Comparison of ENCODE assay signal across 17 cellular contexts in the genomic region with DNA sequence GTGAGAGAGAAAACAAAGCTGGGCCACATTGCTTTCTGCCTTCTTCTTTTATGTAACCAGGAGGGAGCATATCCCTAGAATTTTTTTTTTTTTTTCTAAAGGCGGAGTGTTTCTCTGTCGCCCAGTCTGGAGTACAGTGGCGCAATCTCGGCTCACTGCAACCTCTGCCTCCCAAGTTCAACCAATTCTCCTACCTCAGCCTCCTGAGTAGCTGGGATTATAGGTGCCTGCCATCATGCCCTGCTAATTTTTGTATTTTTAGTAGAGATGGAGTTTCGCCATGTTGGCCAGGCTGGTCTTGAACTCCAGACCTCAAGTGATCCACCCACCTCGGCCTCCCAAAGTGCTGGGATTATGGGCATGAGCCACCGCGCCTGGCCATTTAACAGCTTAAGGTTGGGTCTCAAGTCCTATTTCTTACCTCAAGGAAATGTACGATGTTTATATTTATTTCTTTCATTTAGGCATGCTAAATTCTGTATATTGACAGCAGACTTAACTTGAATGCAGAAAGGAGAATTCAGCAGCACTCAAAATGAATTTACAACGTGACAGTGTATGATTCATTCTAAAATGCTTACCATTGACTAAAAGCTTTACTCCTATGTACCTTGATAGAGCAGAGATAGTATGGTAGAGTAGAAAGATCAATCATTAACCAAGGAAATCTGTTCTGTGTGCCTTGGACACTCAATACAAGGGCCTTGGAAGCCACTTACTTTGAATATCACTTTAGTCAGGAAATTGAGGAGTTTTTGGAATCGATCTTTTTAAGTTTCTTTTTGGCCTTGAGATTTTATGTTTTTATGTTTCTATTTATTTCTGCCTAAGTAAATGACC.
DNase-seq lines count a peak whose midpoint lies in the region; ATAC-seq and TF ChIP-seq lines count a peak whose summit lies in the region.
"Had no signal": no experiment of that assay in that cellular context is flagged by ENCODE, and none has a peak within 500 bp of the region (broad histone marks: within the 10 kb centered on the region; RNA-seq: fewer than 3 reads in every experiment).

No MANE protein-coding gene starts in this region.

- peaks cover 13% of the 10 kb centered on the region for H3K36me3 Mint-ChIP-seq in CD4-positive, CD25-positive, alpha-beta regulatory T cell
- H3K36me3 Mint-ChIP-seq in activated naive CD8-positive, alpha-beta T cell treated with anti-CD3 and anti-CD28 coated beads for 36 hours = peaks cover 19% of the 10 kb centered on the region
- H3K36me3 Mint-ChIP-seq in natural killer cell = no peaks in the 10 kb centered on the region

- no peaks in the 10 kb centered on the region for H3K27me3 ChIP-seq in CD4-positive, CD25-positive, alpha-beta regulatory T cell (ENCODE audit: control insufficient read depth, insufficient read depth, low read length)
- H3K27me3 ChIP-seq: cardiac muscle cell, gastrocnemius medialis, thyroid gland had no signal

- peak overlapping the region in 2 of 3 donors; percentile 32 to 78 for H3K27ac Mint-ChIP-seq in CD4-positive, CD25-positive, alpha-beta regulatory T cell
- peak overlapping the region; percentile 60 for H3K27ac Mint-ChIP-seq in activated naive CD8-positive, alpha-beta T cell treated with anti-CD3 and anti-CD28 coated beads for 36 hours
- H3K27ac Mint-ChIP-seq in natural killer cell = peak overlapping the region; percentile 92 to 95
- H3K27ac Mint-ChIP-seq: activated B cell treated with CpG ODN at 0.5 μM for 24 hours, B cell had no signal

- H3K4me3 Mint-ChIP-seq in CD4-positive, CD25-positive, alpha-beta regulatory T cell = peak overlapping the region in 2 of 4 donors; percentile 29 to 32
- no peak overlapping the region for H3K4me3 Mint-ChIP-seq in activated naive CD8-positive, alpha-beta T cell treated with anti-CD3 and anti-CD28 coated beads for 36 hours
- H3K4me3 Mint-ChIP-seq in natural killer cell = peak overlapping the region; percentile 43
- H3K4me3 Mint-ChIP-seq: activated B cell treated with CpG ODN at 0.5 μM for 24 hours, B cell, mesothelial cell of epicardium had no signal

- H3K36me3 ChIP-seq in CD4-positive, CD25-positive, alpha-beta regulatory T cell (ENCODE audit: control insufficient read depth, insufficient read depth, low read length) = peaks cover 5% of the 10 kb centered on the region
- H3K36me3 ChIP-seq: cardiac muscle cell, gastrocnemius medialis, thyroid gland had no signal

- H3K9me3 ChIP-seq in CD4-positive, CD25-positive, alpha-beta regulatory T cell (ENCODE audit: control insufficient read depth in 2 of 2, low read length in 2 of 2) = no peaks in the 10 kb centered on the region
- H3K9me3 ChIP-seq: gastrocnemius medialis, thyroid gland had no signal

- intact Hi-C loops in natural killer cell (cut with micrococcal nuclease) = loop anchor here (5.0 kb wide), 1 partner anchor 50 kb away; no protein-coding TSS in a partner anchor

- no peak overlapping the region for H3K27ac ChIP-seq in CD4-positive, CD25-positive, alpha-beta regulatory T cell (ENCODE audit: insufficient read depth, low read length, poor library complexity, severe bottlenecking)
- H3K27ac ChIP-seq: cardiac muscle cell, gastrocnemius medialis had no signal

- H3K9me3 Mint-ChIP-seq in CD4-positive, CD25-positive, alpha-beta regulatory T cell = no peaks in the 10 kb centered on the region
- H3K9me3 Mint-ChIP-seq in activated naive CD8-positive, alpha-beta T cell treated with anti-CD3 and anti-CD28 coated beads for 36 hours = peaks cover 3% of the 10 kb centered on the region
- H3K9me3 Mint-ChIP-seq in natural killer cell = no peaks in the 10 kb centered on the region

- no peak for ATAC-seq in CD4-positive, CD25-positive, alpha-beta regulatory T cell (ENCODE audit: low read depth in 2 of 2)
- ATAC-seq in GM18861 (IDR thresholded peaks at IDR 0.05; ENCODE audit: unreplicated experiment) (peak; percentile 61), natural killer cell (no peak), GM19395 (IDR thresholded peaks at IDR 0.05; ENCODE audit: unreplicated experiment) (no peak)

- no peak overlapping the region for H3K4me3 ChIP-seq in CD4-positive, CD25-positive, alpha-beta regulatory T cell (ENCODE audit: low read depth, low read length)
- H3K4me3 ChIP-seq: cardiac muscle cell, gastrocnemius medialis, thyroid gland had no signal

- peaks cover 18% of the 10 kb centered on the region for H3K4me1 ChIP-seq in CD4-positive, CD25-positive, alpha-beta regulatory T cell (ENCODE audit: control insufficient read depth, insufficient read depth, low read length, poor library complexity, severe bottlenecking)
- H3K4me1 ChIP-seq: gastrocnemius medialis had no signal

- H3K27me3 Mint-ChIP-seq in CD4-positive, CD25-positive, alpha-beta regulatory T cell = no peaks in the 10 kb centered on the region
- H3K27me3 Mint-ChIP-seq in activated naive CD8-positive, alpha-beta T cell treated with anti-CD3 and anti-CD28 coated beads for 36 hours = no peaks in the 10 kb centered on the region
- no peaks in the 10 kb centered on the region for H3K27me3 Mint-ChIP-seq in natural killer cell (ENCODE audit: low read depth in 2 of 2)
- H3K27me3 Mint-ChIP-seq: activated B cell treated with CpG ODN at 0.5 μM for 24 hours, B cell had no signal

- H3K4me1 Mint-ChIP-seq in CD4-positive, CD25-positive, alpha-beta regulatory T cell = peaks cover 52 to 88% (median 65%) of the 10 kb centered on the region in 4 donors
- peaks cover 51% of the 10 kb centered on the region for H3K4me1 Mint-ChIP-seq in activated naive CD8-positive, alpha-beta T cell treated with anti-CD3 and anti-CD28 coated beads for 36 hours
- peaks cover 69 to 71% of the 10 kb centered on the region in 2 donors for H3K4me1 Mint-ChIP-seq in natural killer cell

- no peak for TF ChIP-seq CTCF in natural killer cell (IDR thresholded peaks at IDR 0.05)

- DNase-seq in CD4-positive, CD25-positive, alpha-beta regulatory T cell = no peak
- no peak for DNase-seq in activated naive CD8-positive, alpha-beta T cell treated with anti-CD3 and anti-CD28 coated beads for 36 hours
- DNase-seq in natural killer cell (no peak), iPS-NIHi7 (ENCODE audit: extremely low spot score) (no peak)
- DNase-seq in stimulated activated CD4-positive, alpha-beta T cell treated with anti-CD3 and anti-CD28 coated beads, Interleukin-15, amount 100 ng/mL, for 24 hours = no peak
- no peak for DNase-seq in stimulated activated CD4-positive, alpha-beta T cell treated with anti-CD3 and anti-CD28 coated beads, Interleukin-12 subunit alpha, Interleukin-12 subunit beta, amount 100 ng/mL, for 4 hours
- DNase-seq: activated B cell treated with CpG ODN at 0.5 μM for 24 hours, gastrocnemius medialis, KBM-7, NCI-H1436, NCI-H510A treated with DMSO at 0.1 percent for 48 hours had no signal
